Comparison of ENCODE assay signal across 1 cellular context in the genomic region with DNA sequence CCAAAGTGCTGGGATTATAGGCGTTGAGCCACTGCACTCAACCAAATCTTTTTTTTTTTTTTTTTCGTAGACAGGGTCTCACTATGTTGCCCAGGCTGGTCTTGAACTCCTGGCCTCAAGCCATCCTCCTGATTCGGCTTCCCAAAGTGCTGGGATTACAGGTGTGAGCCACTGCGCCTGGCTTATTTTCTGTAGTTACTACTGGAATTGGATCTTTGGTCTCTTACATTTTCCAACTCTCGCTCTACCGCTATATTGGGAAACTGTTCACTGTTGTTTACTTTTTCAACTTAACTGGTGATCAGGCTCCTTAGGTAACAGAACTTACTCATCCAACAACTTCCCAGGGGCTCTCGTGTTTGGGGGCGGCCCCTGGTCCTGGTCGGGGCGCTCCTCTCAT.
A peak's percentile ranks its signal among the peaks of the same experiment; 100 is the strongest.
TF ChIP-seq lines count a peak whose summit lies in the region.

No MANE protein-coding gene starts in this region.

TF ChIP-seq in HepG2, 621 proteins besides CTCF, POLR2A, EP300 and RAD21 (continued from another document):
- TF ChIP-seq HOMEZ (CRISPR knock-in tag; IDR thresholded peaks at IDR 0.05; ENCODE audit: low read depth) (peak; percentile 27; the same call in 1 of the 2 replicates), ZNF460 (CRISPR knock-in tag; IDR thresholded peaks at IDR 0.05; ENCODE audit: borderline replicate concordance) (peak; percentile 84), FOXA1 (IDR thresholded peaks at IDR 0.05) (no peak), FOXA1 (CRISPR knock-in tag; IDR thresholded peaks at IDR 0.05) (0 out of 2 replicates have a peak, but pooled peaks have one; percentile 53), FOXA3 (CRISPR knock-in tag; IDR thresholded peaks at IDR 0.05) (peak; percentile 51), JUNB (CRISPR knock-in tag; IDR thresholded peaks at IDR 0.05; ENCODE audit: borderline replicate concordance) (no peak), SRY (CRISPR knock-in tag; IDR thresholded peaks at IDR 0.05) (no peak), ZBTB38 (CRISPR knock-in tag; IDR thresholded peaks at IDR 0.05) (0 out of 2 replicates have a peak, but pooled peaks have one; percentile 15), ELF3 (CRISPR knock-in tag; IDR thresholded peaks at IDR 0.05) (0 out of 2 replicates have a peak, but pooled peaks have one; percentile 23), ZNF317 (CRISPR knock-in tag; IDR thresholded peaks at IDR 0.05) (0 out of 2 replicates have a peak, but pooled peaks have one; percentile 23), CEBPG (CRISPR knock-in tag; IDR thresholded peaks at IDR 0.05) (peak; percentile 48), LCORL (IDR thresholded peaks at IDR 0.05) (no peak), LCORL (CRISPR knock-in tag; IDR thresholded peaks at IDR 0.05) (0 out of 2 replicates have a peak, but pooled peaks have one; percentile 20), KMT2A (CRISPR knock-in tag; IDR thresholded peaks at IDR 0.05) (no peak), ZNF296 (CRISPR knock-in tag; conservative IDR thresholded peaks at IDR 0.05) (no peak), ZNF121 (CRISPR knock-in tag; IDR thresholded peaks at IDR 0.05) (peak; percentile 58; the same call in 1 of the 2 replicates), ZBTB8A (CRISPR knock-in tag; IDR thresholded peaks at IDR 0.05; ENCODE audit: borderline replicate concordance, low read depth) (no peak), HDAC2 (CRISPR knock-in tag; IDR thresholded peaks at IDR 0.05) (peak; percentile 26; the same call in 1 of the 2 replicates)
- TF ChIP-seq, protein P1, sequence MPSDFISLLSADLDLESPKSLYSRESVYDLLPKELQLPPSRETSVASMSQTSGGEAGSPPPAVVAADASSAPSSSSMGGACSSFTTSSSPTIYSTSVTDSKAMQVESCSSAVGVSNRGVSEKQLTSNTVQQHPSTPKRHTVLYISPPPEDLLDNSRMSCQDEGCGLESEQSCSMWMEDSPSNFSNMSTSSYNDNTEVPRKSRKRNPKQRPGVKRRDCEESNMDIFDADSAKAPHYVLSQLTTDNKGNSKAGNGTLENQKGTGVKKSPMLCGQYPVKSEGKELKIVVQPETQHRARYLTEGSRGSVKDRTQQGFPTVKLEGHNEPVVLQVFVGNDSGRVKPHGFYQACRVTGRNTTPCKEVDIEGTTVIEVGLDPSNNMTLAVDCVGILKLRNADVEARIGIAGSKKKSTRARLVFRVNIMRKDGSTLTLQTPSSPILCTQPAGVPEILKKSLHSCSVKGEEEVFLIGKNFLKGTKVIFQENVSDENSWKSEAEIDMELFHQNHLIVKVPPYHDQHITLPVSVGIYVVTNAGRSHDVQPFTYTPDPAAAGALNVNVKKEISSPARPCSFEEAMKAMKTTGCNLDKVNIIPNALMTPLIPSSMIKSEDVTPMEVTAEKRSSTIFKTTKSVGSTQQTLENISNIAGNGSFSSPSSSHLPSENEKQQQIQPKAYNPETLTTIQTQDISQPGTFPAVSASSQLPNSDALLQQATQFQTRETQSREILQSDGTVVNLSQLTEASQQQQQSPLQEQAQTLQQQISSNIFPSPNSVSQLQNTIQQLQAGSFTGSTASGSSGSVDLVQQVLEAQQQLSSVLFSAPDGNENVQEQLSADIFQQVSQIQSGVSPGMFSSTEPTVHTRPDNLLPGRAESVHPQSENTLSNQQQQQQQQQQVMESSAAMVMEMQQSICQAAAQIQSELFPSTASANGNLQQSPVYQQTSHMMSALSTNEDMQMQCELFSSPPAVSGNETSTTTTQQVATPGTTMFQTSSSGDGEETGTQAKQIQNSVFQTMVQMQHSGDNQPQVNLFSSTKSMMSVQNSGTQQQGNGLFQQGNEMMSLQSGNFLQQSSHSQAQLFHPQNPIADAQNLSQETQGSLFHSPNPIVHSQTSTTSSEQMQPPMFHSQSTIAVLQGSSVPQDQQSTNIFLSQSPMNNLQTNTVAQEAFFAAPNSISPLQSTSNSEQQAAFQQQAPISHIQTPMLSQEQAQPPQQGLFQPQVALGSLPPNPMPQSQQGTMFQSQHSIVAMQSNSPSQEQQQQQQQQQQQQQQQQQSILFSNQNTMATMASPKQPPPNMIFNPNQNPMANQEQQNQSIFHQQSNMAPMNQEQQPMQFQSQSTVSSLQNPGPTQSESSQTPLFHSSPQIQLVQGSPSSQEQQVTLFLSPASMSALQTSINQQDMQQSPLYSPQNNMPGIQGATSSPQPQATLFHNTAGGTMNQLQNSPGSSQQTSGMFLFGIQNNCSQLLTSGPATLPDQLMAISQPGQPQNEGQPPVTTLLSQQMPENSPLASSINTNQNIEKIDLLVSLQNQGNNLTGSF (CRISPR knock-in tag; IDR thresholded peaks at IDR 0.05), result no peak
